ENCODE assay signal across 23 cellular contexts in genomic region chr4:8897768-8898167, GRCh38. TPM values are rescaled to one million over a fixed set of nuclear protein-coding genes. Genes with fewer than 3 reads are reported as not detected.
A peak's percentile ranks its signal among the peaks of the same experiment; 100 is the strongest.
DNase-seq lines count a peak whose midpoint lies in the region; FAIRE-seq and TF ChIP-seq lines count a peak whose summit lies in the region.
"Had no signal": no experiment of that assay in that cellular context is flagged by ENCODE, and none has a peak within 500 bp of the region (broad histone marks: within the 10 kb centered on the region; RNA-seq: fewer than 3 reads in every experiment).

No MANE protein-coding gene starts in this region.

- no peak overlapping the region for H2AFZ ChIP-seq in H9 (ENCODE audit: low read length)
- H2AFZ ChIP-seq in neuronal stem cell (ENCODE audit: low read length), result no peak overlapping the region
- H2AFZ ChIP-seq: PC-9 had no signal

- H3K4me3 ChIP-seq in bronchial epithelial cell (ENCODE audit: low read depth, low read length), result no peak overlapping the region
- no peak overlapping the region for H3K4me3 ChIP-seq in neuronal stem cell (ENCODE audit: low read length in 2 of 2)
- H3K4me3 ChIP-seq: K562, PC-9, SJCRH30 had no signal

- H3K23me2 ChIP-seq in H9 (ENCODE audit: insufficient read length, low read depth, low read length, poor library complexity, severe bottlenecking), result no peaks in the 10 kb centered on the region

- no peak overlapping the region for H4K5ac ChIP-seq in H9 (ENCODE audit: insufficient read length, low read depth, low read length)

- FAIRE-seq in bronchial epithelial cell (lab: Jason Lieb, UNC), result no peak
- FAIRE-seq: GM12891, K562 had no signal

- H3K4me3 Mint-ChIP-seq in H9, result no peak overlapping the region; a peak in 1 of 5 replicates
- H3K4me3 Mint-ChIP-seq: CD4-positive, CD25-positive, alpha-beta regulatory T cell; HFFc6 had no signal

- H3K36me3 ChIP-seq in bronchial epithelial cell (ENCODE audit: control insufficient read depth, insufficient read depth, low read length), result no peaks in the 10 kb centered on the region
- no peaks in the 10 kb centered on the region for H3K36me3 ChIP-seq in neuronal stem cell (replicated peaks in 1 of 2; ENCODE audit: control insufficient read depth in 2 of 2, insufficient read depth in 2 of 2, low read length in 2 of 2)
- H3K36me3 ChIP-seq: BE2C, SJCRH30 had no signal

- H3K27me3 ChIP-seq in H9 (ENCODE audit: insufficient read depth, low read length) (peaks cover 30% of the 10 kb centered on the region), bronchial epithelial cell (ENCODE audit: control insufficient read depth, insufficient read depth, low read length) (peaks cover 20% of the 10 kb centered on the region), neuronal stem cell (ENCODE audit: control insufficient read depth in 3 of 3, insufficient read depth in 3 of 3, low read depth in 1 of 3, low read length in 3 of 3) (peaks cover 17 to 48% (median 44%) of the 10 kb centered on the region in 3 experiments)

- H3K4me1 Mint-ChIP-seq in H9, result peaks cover 18 to 33% of the 10 kb centered on the region in 2 experiments
- H3K4me1 Mint-ChIP-seq: CD4-positive, CD25-positive, alpha-beta regulatory T cell had no signal

- peaks cover 93% of the 10 kb centered on the region for H3K27me3 Mint-ChIP-seq in H9 (ENCODE audit: low read depth)

- H3K9ac ChIP-seq in H9 (ENCODE audit: extremely low read depth, insufficient read length, low read length) (no peak overlapping the region), neuronal stem cell (ENCODE audit: low read depth, low read length, poor library complexity) (peak overlapping the region; percentile 38)

- WGBS in H9 (ENCODE audit: extremely low coverage, insufficient read length, low lambda C conversion rate), result no CpG with 5 or more reads among the region's 8 CpGs
- WGBS in neuronal stem cell (ENCODE audit: extremely low coverage in 2 of 2, insufficient read length in 2 of 2, insufficient replicate concordance in 1 of 2), 2 donors, result no CpG with 5 or more reads among the region's 8 CpGs

- H2AK5ac ChIP-seq in H9 (ENCODE audit: insufficient read length, low read length) (no peak overlapping the region), neuronal stem cell (ENCODE audit: low read depth, low read length) (no peak overlapping the region)

- no peak overlapping the region for H2BK120ac ChIP-seq in H9 (ENCODE audit: low read depth, low read length, poor library complexity, severe bottlenecking)
- no peak overlapping the region for H2BK120ac ChIP-seq in neuronal stem cell (ENCODE audit: low read depth, low read length)

- peaks cover 0 to 7% (median 3%) of the 10 kb centered on the region in 3 experiments; a peak in 3 of 7 replicates for H3K36me3 Mint-ChIP-seq in H9 (ENCODE audit: insufficient read depth in 1 of 3, low read depth in 3 of 3)
- H3K36me3 Mint-ChIP-seq: CD4-positive, CD25-positive, alpha-beta regulatory T cell had no signal

- H3K14ac ChIP-seq in H9 (ENCODE audit: insufficient read depth, low read length) (peak overlapping the region; percentile 48; the same call in 1 of the 2 replicates), neuronal stem cell (ENCODE audit: low read length) (no peak overlapping the region)

- H3T11ph ChIP-seq in H9 (ENCODE audit: low read length), result no peak overlapping the region

- H3K27ac ChIP-seq in H9 (ENCODE audit: insufficient read length, low read depth, low read length) (no peak overlapping the region), neuronal stem cell (replicated peaks; ENCODE audit: low read length) (no peak overlapping the region)
- H3K27ac ChIP-seq: PC-9, SJCRH30 had no signal

- H2BK5ac ChIP-seq in H9 (ENCODE audit: insufficient read length, low read length) (no peak overlapping the region), neuronal stem cell (ENCODE audit: low read length) (no peak overlapping the region)

- H2BK15ac ChIP-seq in H9 (ENCODE audit: low read depth, low read length) (no peak overlapping the region), neuronal stem cell (ENCODE audit: low read length) (no peak overlapping the region)

- peak; percentile 58 for DNase-seq in Daoy (ENCODE audit: low read depth)
- no peak for DNase-seq in H9
- DNase-seq in bronchial epithelial cell (ENCODE audit: low read depth), result peak; percentile 60
- no peak for DNase-seq in neuronal stem cell (ENCODE audit: low spot score)
- no peak for DNase-seq in NCI-H128 (lab: John Stamatoyannopoulos, UW; ENCODE audit: unreplicated experiment)
- no peak for DNase-seq in GM03348 (ENCODE audit: low spot score)
- DNase-seq in activated CD4-positive, CD25-positive, alpha-beta regulatory T cell (lab: John Stamatoyannopoulos, UW), result no peak
- DNase-seq: BE2C; CD4-positive, CD25-positive, alpha-beta regulatory T cell; COR-L47; DMS79; GOT3; HFFc6; NCI-H1092; NCI-H1436 treated with DMSO at 0.1 percent for 48 hours; NCI-H1930; NCI-H510A; NCI-H748 treated with DMSO at 0.1 percent for 48 hours; PC-9; SJCRH30; T-helper 1 cell had no signal

- no peak overlapping the region for H3K56ac ChIP-seq in H9 (ENCODE audit: insufficient read length, low read depth, low read length)

- no peak overlapping the region for H3K4ac ChIP-seq in H9 (ENCODE audit: low read depth, low read length)
- H3K4ac ChIP-seq in neuronal stem cell (ENCODE audit: low read length), result no peak overlapping the region

- H3K9me3 ChIP-seq in H9 (ENCODE audit: control insufficient read depth, low read depth, low read length) (peaks cover 13% of the 10 kb centered on the region), neuronal stem cell (replicated peaks in 1 of 2; ENCODE audit: control insufficient read depth in 2 of 2, insufficient read depth in 1 of 2, low read depth in 1 of 2, low read length in 2 of 2) (peaks cover 6 to 21% of the 10 kb centered on the region in 2 donors)
- H3K9me3 ChIP-seq: BE2C had no signal

- no peak overlapping the region for H2BK12ac ChIP-seq in H9 (ENCODE audit: insufficient read length, low read depth, low read length)
- H2BK12ac ChIP-seq in neuronal stem cell (ENCODE audit: low read length), result no peak overlapping the region

- H4K91ac ChIP-seq in H9 (ENCODE audit: insufficient read length, low read depth, low read length) (no peak overlapping the region), neuronal stem cell (ENCODE audit: low read depth, low read length, poor library complexity) (no peak overlapping the region)

- H4K8ac ChIP-seq in H9 (replicated peaks; ENCODE audit: insufficient read length, low read depth, low read length) (no peak overlapping the region), neuronal stem cell (ENCODE audit: low read depth, low read length) (peak overlapping the region; percentile 3)

- H4K20me1 ChIP-seq in H9 (ENCODE audit: control insufficient read depth, insufficient read depth, insufficient read length), result no peaks in the 10 kb centered on the region

- H3K79me1 ChIP-seq in H9 (ENCODE audit: insufficient read depth, low read depth, low read length, poor library complexity, severe bottlenecking) (no peaks in the 10 kb centered on the region), neuronal stem cell (ENCODE audit: low read depth, low read length) (no peaks in the 10 kb centered on the region)

- H2BK20ac ChIP-seq in H9 (ENCODE audit: low read depth, low read length, poor library complexity, severe bottlenecking), result no peak overlapping the region

- H3K18ac ChIP-seq in H9 (ENCODE audit: insufficient read length, low read depth, low read length), result no peak overlapping the region
- H3K18ac ChIP-seq in neuronal stem cell (ENCODE audit: low read length), result peak overlapping the region; percentile 11

- no peak overlapping the region for H3K27ac Mint-ChIP-seq in H9
- H3K27ac Mint-ChIP-seq: CD4-positive, CD25-positive, alpha-beta regulatory T cell; HFFc6 had no signal

- TF ChIP-seq CTCF in H9 (conservative IDR thresholded peaks at IDR 0.05), result no peak
- TF ChIP-seq CTCF in bronchial epithelial cell (IDR thresholded peaks at IDR 0.05; ENCODE audit: insufficient read depth, low read length, severe bottlenecking), result no peak

- H3K4me2 ChIP-seq in H9 (ENCODE audit: insufficient read depth, insufficient read length, low read length), result no peak overlapping the region
- H3K4me2 ChIP-seq in neuronal stem cell (ENCODE audit: insufficient read depth, low read length, poor library complexity, severe bottlenecking), result no peak overlapping the region
- H3K4me2 ChIP-seq: PC-9 had no signal

- H3K4me1 ChIP-seq in H9 (ENCODE audit: insufficient read depth, low read length), result peaks cover 5% of the 10 kb centered on the region; the same call in 1 of the 2 replicates
- peaks cover 0 to 4% of the 10 kb centered on the region in 2 donors for H3K4me1 ChIP-seq in neuronal stem cell (ENCODE audit: control insufficient read depth in 2 of 2, insufficient read depth in 1 of 2, low read depth in 1 of 2, low read length in 2 of 2)
- H3K4me1 ChIP-seq: BE2C, SJCRH30 had no signal

- H3K9me3 Mint-ChIP-seq in H9, result peaks cover 18 to 23% of the 10 kb centered on the region in 2 experiments

- H3K79me2 ChIP-seq in H9 (ENCODE audit: insufficient read depth, low read length), result no peaks in the 10 kb centered on the region

- H3K23ac ChIP-seq in H9 (ENCODE audit: insufficient read length, low read depth, low read length) (no peak overlapping the region), neuronal stem cell (ENCODE audit: low read depth, low read length, poor library complexity) (no peak overlapping the region)

RNA-seq across cellular contexts. Expression of gene HMX1, which starts 26.1 kb away (rescaled TPM):
- total RNA-seq in Daoy (2014; rRNA removed; shearing (Covaris generic)), result 2.7 and 5.0 TPM in 2 replicates
- total RNA-seq in H9 (2021) (0.26 and 0.31 TPM in 2 replicates), bronchial epithelial cell (not detected in 2 replicates)
- 0.04 TPM for polyA plus RNA-seq in neuronal stem cell (2013, experiment 1 of 2)
- polyA plus RNA-seq in neuronal stem cell (2013, experiment 2 of 2), result 0.07 TPM
- total RNA-seq: CD4-positive, CD25-positive, alpha-beta regulatory T cell; HFFc6; K562; PC-9; SJCRH30 had no signal
- polyA plus RNA-seq: CD4-positive, CD25-positive, alpha-beta regulatory T cell; K562 had no signal

Comparison
In these comparisons a context has a peak if more than half of its experiments do, and no peak if none do; other contexts are left out.
1. DNase-seq: peak in Daoy (single experiment) and bronchial epithelial cell (single experiment); none in H9 (single experiment), neuronal stem cell (single experiment), NCI-H128 (single experiment), GM03348 (single experiment) and activated CD4-positive, CD25-positive, alpha-beta regulatory T cell (0 of 4).